In the genomic region with DNA sequence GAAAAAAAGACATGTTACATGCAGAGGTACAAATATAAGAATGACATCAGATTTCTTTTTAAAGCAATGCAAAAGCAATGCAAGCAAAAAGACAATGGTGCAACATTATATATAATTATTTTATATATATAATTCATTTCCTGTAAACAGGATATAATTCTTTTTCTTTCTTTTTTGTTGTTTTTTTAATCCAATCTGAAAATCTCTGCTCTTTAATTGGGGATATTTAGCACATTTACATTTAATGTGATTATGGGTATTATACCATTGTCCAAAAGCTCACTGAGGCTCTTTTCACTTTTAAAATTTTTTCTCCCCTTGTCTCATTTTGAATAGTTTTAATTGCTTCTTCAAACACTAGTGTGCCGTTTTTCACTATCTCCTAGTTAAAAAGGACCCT, we compare ENCODE assay signal across 8 cellular contexts.
"Had no signal": no experiment of that assay in that cellular context is flagged by ENCODE, and none has a peak within 500 bp of the region (broad histone marks: within the 10 kb centered on the region; RNA-seq: fewer than 3 reads in every experiment).

No MANE protein-coding gene starts in this region.

- H3K4me3 Mint-ChIP-seq: GM23338, IgD-negative memory B cell had no signal

- H3K9me3 ChIP-seq: HAP-1 had no signal

- H2AFZ ChIP-seq: GM23338 had no signal

- H3K4me1 ChIP-seq: HAP-1 had no signal

- H3K27ac Mint-ChIP-seq: GM23338, IgD-negative memory B cell had no signal

- H3K4me3 ChIP-seq: GM23338, HAP-1 had no signal

- ATAC-seq: GM23338, HCT116, HepG2 had no signal

- H3K36me3 ChIP-seq: HAP-1 had no signal

- H3K4me1 Mint-ChIP-seq: IgD-negative memory B cell had no signal

- FAIRE-seq: HepG2, HTR-8/SVneo had no signal

- H3K4me2 ChIP-seq: GM23338 had no signal

- DNase-seq: H7, KG1 had no signal
